In the genomic region with DNA sequence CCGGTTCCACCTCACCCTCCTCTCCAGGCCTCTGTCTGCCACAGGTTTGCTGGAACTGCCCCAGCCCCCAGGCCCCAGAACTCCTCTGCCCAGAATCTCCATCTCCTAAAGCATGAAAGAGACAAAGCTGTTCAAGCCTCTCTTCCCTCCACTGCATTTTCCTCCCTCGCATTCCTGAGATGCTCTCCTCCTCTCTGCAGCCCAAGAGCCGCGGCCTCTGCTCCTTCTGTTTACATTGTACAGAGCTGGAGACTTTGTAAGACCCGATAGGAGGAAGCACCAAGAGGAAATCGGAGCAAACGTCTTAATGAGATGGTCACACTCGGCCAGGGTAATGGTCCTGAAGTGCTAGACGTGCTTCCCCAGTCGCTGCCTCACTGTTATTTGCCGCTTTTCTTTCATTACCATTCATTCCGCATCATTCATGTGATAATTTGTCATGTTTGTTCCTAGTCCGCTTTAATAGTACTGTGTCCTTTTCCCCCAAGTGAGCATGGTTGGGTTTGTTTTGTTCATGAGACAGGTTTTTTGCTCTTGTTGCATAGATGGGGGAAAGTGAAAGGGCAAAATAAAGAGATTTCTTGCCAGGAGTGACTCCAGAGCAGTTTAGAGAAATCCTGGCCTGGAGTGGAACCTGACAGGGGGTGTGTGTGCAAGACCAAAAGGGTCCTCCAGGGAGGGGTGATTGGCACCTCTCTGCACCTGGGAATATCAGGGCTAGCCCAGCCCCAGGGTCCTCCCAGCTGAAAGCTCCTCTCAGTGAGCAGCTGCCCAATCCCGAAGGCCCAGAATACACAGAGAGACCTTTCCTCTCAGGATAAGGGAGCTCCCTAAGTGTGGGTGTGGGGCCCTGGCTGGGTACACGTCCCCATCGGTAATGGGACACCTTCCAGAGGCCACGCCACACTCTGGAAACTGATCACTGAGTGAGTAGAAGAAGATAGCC, we compare ENCODE assay signal across 10 cellular contexts. TPM values are rescaled to one million over a fixed set of nuclear protein-coding genes. Genes with fewer than 3 reads are reported as not detected.
DNase-seq lines count a peak whose midpoint lies in the region; ATAC-seq and TF ChIP-seq lines count a peak whose summit lies in the region.
"Had no signal": no experiment of that assay in that cellular context is flagged by ENCODE, and none has a peak within 500 bp of the region (broad histone marks: within the 10 kb centered on the region; RNA-seq: fewer than 3 reads in every experiment).

No MANE protein-coding gene starts in this region.

- H3K4me1 ChIP-seq in GM23338 (ENCODE audit: insufficient read depth) (peaks cover 40% of the 10 kb centered on the region), iPS-20b (ENCODE audit: insufficient read depth, low read length) (peaks cover 38% of the 10 kb centered on the region), OCI-LY7 (ENCODE audit: insufficient read depth, low read length, poor library complexity, severe bottlenecking) (peaks cover 16% of the 10 kb centered on the region)

- H4K20me1 ChIP-seq in GM23338 (replicated peaks; ENCODE audit: insufficient read depth) (no peaks in the 10 kb centered on the region), OCI-LY7 (ENCODE audit: insufficient read depth, low read length) (no peaks in the 10 kb centered on the region)

- H3K27ac Mint-ChIP-seq in GM23338 (peak overlapping the region; percentile 2; the same call in 1 of the 2 replicates), progenitor cell of endocrine pancreas (peak overlapping the region; percentile 68)
- H3K27ac Mint-ChIP-seq: activated CD4-positive, alpha-beta memory T cell treated with anti-CD3 and anti-CD28 coated beads, Interleukin-2, amount 10 ng/mL, durations not matched to agents 7 days and 5 days had no signal

- BruUV-seq in OCI-LY7 (replicated peaks; lab: Mats Ljungman, UMichigan): no TSS peak

- peaks cover 36% of the 10 kb centered on the region for H3K4me1 Mint-ChIP-seq in GM23338
- H3K4me1 Mint-ChIP-seq in progenitor cell of endocrine pancreas (ENCODE audit: low read depth): peaks cover 47% of the 10 kb centered on the region
- H3K4me1 Mint-ChIP-seq: activated CD4-positive, alpha-beta memory T cell treated with anti-CD3 and anti-CD28 coated beads, Interleukin-2, amount 10 ng/mL, durations not matched to agents 7 days and 5 days had no signal

- peak overlapping the region; percentile 30 for H2AFZ ChIP-seq in GM23338
- no peak overlapping the region for H2AFZ ChIP-seq in OCI-LY7 (ENCODE audit: low read length)

- TF ChIP-seq CTCF in GM23338 (conservative IDR thresholded peaks at IDR 0.05; ENCODE audit: low read depth in 2 of 2) (no peak), WI38 (IDR thresholded peaks at IDR 0.05; ENCODE audit: low read depth, low read length) (no peak), progenitor cell of endocrine pancreas (IDR thresholded peaks at IDR 0.05; ENCODE audit: unreplicated experiment) (no peak), OCI-LY7 (conservative IDR thresholded peaks at IDR 0.05; ENCODE audit: low read length) (no peak)

- H3K9me3 Mint-ChIP-seq in GM23338 (no peaks in the 10 kb centered on the region), progenitor cell of endocrine pancreas (ENCODE audit: low read depth) (no peaks in the 10 kb centered on the region)
- H3K9me3 Mint-ChIP-seq: activated CD4-positive, alpha-beta memory T cell treated with anti-CD3 and anti-CD28 coated beads, Interleukin-2, amount 10 ng/mL, durations not matched to agents 7 days and 5 days had no signal

- DNase-seq in GM23338 (ENCODE audit: low spot score) (peak; percentile 72), progenitor cell of endocrine pancreas (ENCODE audit: low spot score, unreplicated experiment) (no peak), OCI-LY7 (ENCODE audit: low spot score) (no peak)
- DNase-seq: activated CD4-positive, alpha-beta memory T cell treated with anti-CD3 and anti-CD28 coated beads, Interleukin-2, amount 10 ng/mL, durations not matched to agents 7 days and 5 days; NCI-H2029 treated with DMSO at 0.1 percent for 48 hours had no signal

- H3K36me3 ChIP-seq in GM23338 (ENCODE audit: insufficient read depth) (no peaks in the 10 kb centered on the region), iPS-20b (ENCODE audit: insufficient read depth, low read depth, low read length) (no peaks in the 10 kb centered on the region), OCI-LY7 (ENCODE audit: insufficient read depth, low read length) (no peaks in the 10 kb centered on the region)

- H3K9ac ChIP-seq in iPS-20b (ENCODE audit: low read depth, low read length): peak overlapping the region; percentile 42; the same call in 1 of the 2 replicates

- H3K9me3 ChIP-seq in iPS-20b (ENCODE audit: insufficient read depth, low read depth, low read length): no peaks in the 10 kb centered on the region
- H3K9me3 ChIP-seq in OCI-LY7 (ENCODE audit: low read length): no peaks in the 10 kb centered on the region

- intact Hi-C loops in OCI-LY7 (cut with micrococcal nuclease; ENCODE audit: unreplicated experiment): no loop called here

- peaks cover 10% of the 10 kb centered on the region; the same call in 1 of the 2 replicates for H3K27me3 ChIP-seq in GM23338 (ENCODE audit: insufficient read depth)
- H3K27me3 ChIP-seq in iPS-20b (ENCODE audit: insufficient read depth, low read length): peaks cover 26% of the 10 kb centered on the region

- no peaks in the 10 kb centered on the region for H3K79me2 ChIP-seq in GM23338 (replicated peaks; ENCODE audit: insufficient read depth)
- H3K79me2 ChIP-seq in OCI-LY7 (ENCODE audit: insufficient read depth, low read depth, low read length): no peaks in the 10 kb centered on the region

- POLR2A ChIA-PET in OCI-LY7 (lab: Charles Lee): interaction anchor here (1.2 kb wide), 2 partner anchors 12 to 43 kb away, joined by 3 to 4 read pairs; no protein-coding TSS in a partner anchor

- ATAC-seq in GM23338 (peak; percentile 69), GM18519 (IDR thresholded peaks at IDR 0.05; ENCODE audit: low FRiP score, unreplicated experiment) (no peak), HG03045 (IDR thresholded peaks at IDR 0.05; ENCODE audit: unreplicated experiment) (no peak), GM19035 (IDR thresholded peaks at IDR 0.05; ENCODE audit: unreplicated experiment) (no peak)

- CTCF ChIA-PET in OCI-LY7 (lab: Charles Lee; ENCODE audit: unreplicated experiment): no interaction called here

- H3K4me3 ChIP-seq in GM23338 (peak overlapping the region; percentile 23; the same call in 1 of the 2 replicates), WI38 (ENCODE audit: low read depth, low read length) (peak overlapping the region; percentile 17; the same call in 1 of the 2 replicates), iPS-20b (ENCODE audit: low read length) (peak overlapping the region; percentile 36; the same call in 1 of the 2 replicates), OCI-LY7 (ENCODE audit: low read depth, low read length, poor library complexity, severe bottlenecking) (no peak overlapping the region)

- H3K36me3 Mint-ChIP-seq in GM23338 (ENCODE audit: low read depth): no peaks in the 10 kb centered on the region; the same call in 2 of the 3 replicates
- H3K36me3 Mint-ChIP-seq in progenitor cell of endocrine pancreas (ENCODE audit: insufficient read depth): no peaks in the 10 kb centered on the region

- H3K9me2 ChIP-seq in GM23338 (ENCODE audit: insufficient read depth): peaks cover 4% of the 10 kb centered on the region; the same call in 1 of the 2 replicates
- no peaks in the 10 kb centered on the region for H3K9me2 ChIP-seq in OCI-LY7 (ENCODE audit: insufficient read depth, low read length)

- peak overlapping the region; percentile 63 for H3K4me2 ChIP-seq in GM23338
- H3K4me2 ChIP-seq in OCI-LY7 (ENCODE audit: low read length): no peak overlapping the region

- H3K27ac ChIP-seq in GM23338 (ENCODE audit: low read depth) (no peak overlapping the region), iPS-20b (ENCODE audit: low read length) (no peak overlapping the region), OCI-LY7 (ENCODE audit: low read depth, low read length, poor library complexity, severe bottlenecking) (no peak overlapping the region)

- H3K4me3 Mint-ChIP-seq in GM23338 (peak overlapping the region; percentile 45), progenitor cell of endocrine pancreas (ENCODE audit: low read depth) (peak overlapping the region; percentile 10)
- H3K4me3 Mint-ChIP-seq: activated CD4-positive, alpha-beta memory T cell treated with anti-CD3 and anti-CD28 coated beads, Interleukin-2, amount 10 ng/mL, durations not matched to agents 7 days and 5 days had no signal

- H3K27me3 Mint-ChIP-seq in GM23338 (ENCODE audit: insufficient read depth, low read depth, poor library complexity) (peaks cover 23% of the 10 kb centered on the region), progenitor cell of endocrine pancreas (no peaks in the 10 kb centered on the region)

- H3F3A ChIP-seq in GM23338 (replicated peaks; ENCODE audit: low read depth): no peaks in the 10 kb centered on the region

TF ChIP-seq in GM23338, 12 proteins besides CTCF, POLR2A, EP300 and RAD21 (continues in another document):
- no peak for TF ChIP-seq NANOG (IDR thresholded peaks at IDR 0.05; ENCODE audit: borderline replicate concordance)

RNA-seq across cellular contexts. Expression of gene ID2, which starts 44.9 kb away (rescaled TPM):
- 87.0 and 135 TPM in 2 replicates for total RNA-seq in GM23338 (2014; rRNA removed; shearing (Covaris generic))
- 110 and 119 TPM in 2 replicates for polyA plus RNA-seq in GM23338 (2016; fragmentation: Nextera tagmentation; extraction: Ambion mirVana)
- total RNA-seq in progenitor cell of endocrine pancreas (292 and 304 TPM in 2 replicates), OCI-LY7 (2022) (69.8 and 79.3 TPM in 2 replicates)
- total RNA-seq in OCI-LY7 (2014; rRNA removed; shearing (Covaris generic)): 439 and 498 TPM in 2 replicates
